Comparison of ENCODE assay signal across 1 cellular context in the genomic region with DNA sequence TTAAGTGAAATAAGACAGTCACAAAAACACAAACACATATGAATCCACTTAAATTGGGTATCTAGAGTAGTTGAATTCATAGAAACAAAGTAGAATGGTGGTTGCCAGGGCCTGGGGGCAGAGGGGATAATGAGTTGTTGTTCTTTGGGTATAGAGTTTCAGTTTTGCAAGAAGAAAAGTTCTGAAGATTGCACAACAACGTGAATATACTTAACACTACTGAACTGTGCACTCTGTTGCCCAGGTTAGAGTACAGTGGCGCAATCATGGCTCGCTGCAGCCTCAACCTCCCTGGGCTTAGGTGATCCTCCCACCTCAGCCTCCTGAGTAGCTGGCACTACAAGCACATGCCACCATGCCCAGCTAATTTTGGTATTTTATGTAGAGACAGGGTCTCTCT.
A peak's percentile ranks its signal among the peaks of the same experiment; 100 is the strongest.
TF ChIP-seq lines count a peak whose summit lies in the region.

No MANE protein-coding gene starts in this region.

TF ChIP-seq in HepG2, 621 proteins besides CTCF, POLR2A, EP300 and RAD21 (continued from another document and continues in another):
- TF ChIP-seq, protein P1, sequence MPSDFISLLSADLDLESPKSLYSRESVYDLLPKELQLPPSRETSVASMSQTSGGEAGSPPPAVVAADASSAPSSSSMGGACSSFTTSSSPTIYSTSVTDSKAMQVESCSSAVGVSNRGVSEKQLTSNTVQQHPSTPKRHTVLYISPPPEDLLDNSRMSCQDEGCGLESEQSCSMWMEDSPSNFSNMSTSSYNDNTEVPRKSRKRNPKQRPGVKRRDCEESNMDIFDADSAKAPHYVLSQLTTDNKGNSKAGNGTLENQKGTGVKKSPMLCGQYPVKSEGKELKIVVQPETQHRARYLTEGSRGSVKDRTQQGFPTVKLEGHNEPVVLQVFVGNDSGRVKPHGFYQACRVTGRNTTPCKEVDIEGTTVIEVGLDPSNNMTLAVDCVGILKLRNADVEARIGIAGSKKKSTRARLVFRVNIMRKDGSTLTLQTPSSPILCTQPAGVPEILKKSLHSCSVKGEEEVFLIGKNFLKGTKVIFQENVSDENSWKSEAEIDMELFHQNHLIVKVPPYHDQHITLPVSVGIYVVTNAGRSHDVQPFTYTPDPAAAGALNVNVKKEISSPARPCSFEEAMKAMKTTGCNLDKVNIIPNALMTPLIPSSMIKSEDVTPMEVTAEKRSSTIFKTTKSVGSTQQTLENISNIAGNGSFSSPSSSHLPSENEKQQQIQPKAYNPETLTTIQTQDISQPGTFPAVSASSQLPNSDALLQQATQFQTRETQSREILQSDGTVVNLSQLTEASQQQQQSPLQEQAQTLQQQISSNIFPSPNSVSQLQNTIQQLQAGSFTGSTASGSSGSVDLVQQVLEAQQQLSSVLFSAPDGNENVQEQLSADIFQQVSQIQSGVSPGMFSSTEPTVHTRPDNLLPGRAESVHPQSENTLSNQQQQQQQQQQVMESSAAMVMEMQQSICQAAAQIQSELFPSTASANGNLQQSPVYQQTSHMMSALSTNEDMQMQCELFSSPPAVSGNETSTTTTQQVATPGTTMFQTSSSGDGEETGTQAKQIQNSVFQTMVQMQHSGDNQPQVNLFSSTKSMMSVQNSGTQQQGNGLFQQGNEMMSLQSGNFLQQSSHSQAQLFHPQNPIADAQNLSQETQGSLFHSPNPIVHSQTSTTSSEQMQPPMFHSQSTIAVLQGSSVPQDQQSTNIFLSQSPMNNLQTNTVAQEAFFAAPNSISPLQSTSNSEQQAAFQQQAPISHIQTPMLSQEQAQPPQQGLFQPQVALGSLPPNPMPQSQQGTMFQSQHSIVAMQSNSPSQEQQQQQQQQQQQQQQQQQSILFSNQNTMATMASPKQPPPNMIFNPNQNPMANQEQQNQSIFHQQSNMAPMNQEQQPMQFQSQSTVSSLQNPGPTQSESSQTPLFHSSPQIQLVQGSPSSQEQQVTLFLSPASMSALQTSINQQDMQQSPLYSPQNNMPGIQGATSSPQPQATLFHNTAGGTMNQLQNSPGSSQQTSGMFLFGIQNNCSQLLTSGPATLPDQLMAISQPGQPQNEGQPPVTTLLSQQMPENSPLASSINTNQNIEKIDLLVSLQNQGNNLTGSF (CRISPR knock-in tag; IDR thresholded peaks at IDR 0.05): no peak
- TF ChIP-seq MAZ (IDR thresholded peaks at IDR 0.05; ENCODE audit: borderline replicate concordance, low read depth, low read length): no peak
- TF ChIP-seq MAZ (CRISPR knock-in tag; IDR thresholded peaks at IDR 0.05; ENCODE audit: low read depth): no peak
- TF ChIP-seq TRIM24 (CRISPR knock-in tag; IDR thresholded peaks at IDR 0.05): peak; percentile 92
- 0 out of 2 replicates have a peak, but pooled peaks have one; percentile 52 for TF ChIP-seq RNF2 (conservative IDR thresholded peaks at IDR 0.05; ENCODE audit: low read depth)
- no peak for TF ChIP-seq NFKB2 (CRISPR knock-in tag; IDR thresholded peaks at IDR 0.05; ENCODE audit: borderline replicate concordance)
- TF ChIP-seq HOXA3 (CRISPR knock-in tag; IDR thresholded peaks at IDR 0.05): peak; percentile 88
- TF ChIP-seq RFX5 (IDR thresholded peaks at IDR 0.05; ENCODE audit: low read depth, low read length): no peak
- peak; percentile 67 for TF ChIP-seq ZNF629 (CRISPR knock-in tag; conservative IDR thresholded peaks at IDR 0.05)
- TF ChIP-seq MEIS2 (CRISPR knock-in tag; IDR thresholded peaks at IDR 0.05): no peak
- TF ChIP-seq SKI (IDR thresholded peaks at IDR 0.05; ENCODE audit: partially characterized antibody): peak; percentile 44
- TF ChIP-seq ELF4 (CRISPR knock-in tag; IDR thresholded peaks at IDR 0.05; ENCODE audit: borderline replicate concordance): no peak
- no peak for TF ChIP-seq NFE2 (CRISPR knock-in tag; IDR thresholded peaks at IDR 0.05)
- peak; percentile 65 for TF ChIP-seq SAP130 (CRISPR knock-in tag; IDR thresholded peaks at IDR 0.05; ENCODE audit: low read depth)
- TF ChIP-seq KDM5A (IDR thresholded peaks at IDR 0.05; ENCODE audit: borderline replicate concordance, low read length): no peak
- TF ChIP-seq ZSCAN31 (CRISPR knock-in tag; IDR thresholded peaks at IDR 0.05; ENCODE audit: low read depth): no peak
- no peak for TF ChIP-seq ZNF773 (CRISPR knock-in tag; IDR thresholded peaks at IDR 0.05; ENCODE audit: borderline replicate concordance)
- TF ChIP-seq CEBPB (IDR thresholded peaks at IDR 0.05; ENCODE audit: borderline replicate concordance, low read depth, low read length): peak; percentile 99
- TF ChIP-seq PAF1 (CRISPR knock-in tag; IDR thresholded peaks at IDR 0.05): no peak
- no peak for TF ChIP-seq ZNF546 (CRISPR knock-in tag; conservative IDR thresholded peaks at IDR 0.05)
- peak; percentile 71; the same call in 1 of the 2 replicates for TF ChIP-seq ZKSCAN8 (CRISPR knock-in tag; IDR thresholded peaks at IDR 0.05; ENCODE audit: borderline replicate concordance)
- TF ChIP-seq SRSF1 (optimal IDR thresholded peaks at IDR 0.05; ENCODE audit: low read depth, low read length): no peak
- TF ChIP-seq, protein P2, sequence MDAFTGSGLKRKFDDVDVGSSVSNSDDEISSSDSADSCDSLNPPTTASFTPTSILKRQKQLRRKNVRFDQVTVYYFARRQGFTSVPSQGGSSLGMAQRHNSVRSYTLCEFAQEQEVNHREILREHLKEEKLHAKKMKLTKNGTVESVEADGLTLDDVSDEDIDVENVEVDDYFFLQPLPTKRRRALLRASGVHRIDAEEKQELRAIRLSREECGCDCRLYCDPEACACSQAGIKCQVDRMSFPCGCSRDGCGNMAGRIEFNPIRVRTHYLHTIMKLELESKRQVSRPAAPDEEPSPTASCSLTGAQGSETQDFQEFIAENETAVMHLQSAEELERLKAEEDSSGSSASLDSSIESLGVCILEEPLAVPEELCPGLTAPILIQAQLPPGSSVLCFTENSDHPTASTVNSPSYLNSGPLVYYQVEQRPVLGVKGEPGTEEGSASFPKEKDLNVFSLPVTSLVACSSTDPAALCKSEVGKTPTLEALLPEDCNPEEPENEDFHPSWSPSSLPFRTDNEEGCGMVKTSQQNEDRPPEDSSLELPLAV (CRISPR knock-in tag; conservative IDR thresholded peaks at IDR 0.05; ENCODE audit: low read depth): no peak
- TF ChIP-seq SMC3 (IDR thresholded peaks at IDR 0.05; ENCODE audit: low read length): peak; percentile 49; the same call in 1 of the 2 replicates
- no peak for TF ChIP-seq ATRX (CRISPR knock-in tag; IDR thresholded peaks at IDR 0.05; ENCODE audit: borderline replicate concordance)
- TF ChIP-seq ZNF558 (CRISPR knock-in tag; IDR thresholded peaks at IDR 0.05; ENCODE audit: borderline replicate concordance): no peak
- TF ChIP-seq ZNF800 (CRISPR knock-in tag; IDR thresholded peaks at IDR 0.05): no peak; the same call in 1 of the 2 replicates
- TF ChIP-seq CBFB (CRISPR knock-in tag; IDR thresholded peaks at IDR 0.05): 0 out of 2 replicates have a peak, but pooled peaks have one; percentile 21
- peak; percentile 82 for TF ChIP-seq MED1 (CRISPR knock-in tag; IDR thresholded peaks at IDR 0.05)
- peak; percentile 71; the same call in 1 of the 2 replicates for TF ChIP-seq SOX13 (IDR thresholded peaks at IDR 0.05)
- peak in 1 of 2 experiments; percentile 90; a peak in 2 of 4 replicates for TF ChIP-seq SOX13 (CRISPR knock-in tag; conservative IDR thresholded peaks at IDR 0.05 in 1 of 2, IDR thresholded peaks at IDR 0.05 in 1 of 2)
- TF ChIP-seq CHD4 (IDR thresholded peaks at IDR 0.05; ENCODE audit: borderline replicate concordance, low read length): peak; percentile 51; the same call in 1 of the 2 replicates
- TF ChIP-seq, protein P3, sequence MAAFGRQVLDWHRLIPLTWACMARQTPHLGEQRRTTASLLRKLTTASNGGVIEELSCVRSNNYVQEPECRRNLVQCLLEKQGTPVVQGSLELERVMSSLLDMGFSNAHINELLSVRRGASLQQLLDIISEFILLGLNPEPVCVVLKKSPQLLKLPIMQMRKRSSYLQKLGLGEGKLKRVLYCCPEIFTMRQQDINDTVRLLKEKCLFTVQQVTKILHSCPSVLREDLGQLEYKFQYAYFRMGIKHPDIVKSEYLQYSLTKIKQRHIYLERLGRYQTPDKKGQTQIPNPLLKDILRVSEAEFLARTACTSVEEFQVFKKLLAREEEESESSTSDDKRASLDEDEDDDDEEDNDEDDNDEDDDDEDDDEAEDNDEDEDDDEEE (CRISPR knock-in tag; IDR thresholded peaks at IDR 0.05): no peak
- TF ChIP-seq ZNF891 (CRISPR knock-in tag; IDR thresholded peaks at IDR 0.05): no peak
- TF ChIP-seq, protein P4, sequence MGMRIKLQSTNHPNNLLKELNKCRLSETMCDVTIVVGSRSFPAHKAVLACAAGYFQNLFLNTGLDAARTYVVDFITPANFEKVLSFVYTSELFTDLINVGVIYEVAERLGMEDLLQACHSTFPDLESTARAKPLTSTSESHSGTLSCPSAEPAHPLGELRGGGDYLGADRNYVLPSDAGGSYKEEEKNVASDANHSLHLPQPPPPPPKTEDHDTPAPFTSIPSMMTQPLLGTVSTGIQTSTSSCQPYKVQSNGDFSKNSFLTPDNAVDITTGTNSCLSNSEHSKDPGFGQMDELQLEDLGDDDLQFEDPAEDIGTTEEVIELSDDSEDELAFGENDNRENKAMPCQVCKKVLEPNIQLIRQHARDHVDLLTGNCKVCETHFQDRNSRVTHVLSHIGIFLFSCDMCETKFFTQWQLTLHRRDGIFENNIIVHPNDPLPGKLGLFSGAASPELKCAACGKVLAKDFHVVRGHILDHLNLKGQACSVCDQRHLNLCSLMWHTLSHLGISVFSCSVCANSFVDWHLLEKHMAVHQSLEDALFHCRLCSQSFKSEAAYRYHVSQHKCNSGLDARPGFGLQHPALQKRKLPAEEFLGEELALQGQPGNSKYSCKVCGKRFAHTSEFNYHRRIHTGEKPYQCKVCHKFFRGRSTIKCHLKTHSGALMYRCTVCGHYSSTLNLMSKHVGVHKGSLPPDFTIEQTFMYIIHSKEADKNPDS (CRISPR knock-in tag; IDR thresholded peaks at IDR 0.05): peak; percentile 73; the same call in 1 of the 2 replicates
- no peak for TF ChIP-seq HOXA7 (CRISPR knock-in tag; IDR thresholded peaks at IDR 0.05)
- no peak for TF ChIP-seq SP2 (CRISPR knock-in tag; IDR thresholded peaks at IDR 0.05)
- TF ChIP-seq ZNF704 (CRISPR knock-in tag; IDR thresholded peaks at IDR 0.05; ENCODE audit: borderline replicate concordance): no peak
- no peak for TF ChIP-seq NFIC (IDR thresholded peaks at IDR 0.05; ENCODE audit: low read length)
- peak in 1 of 2 experiments; percentile 52; a peak in 1 of 4 replicates for TF ChIP-seq KLF16 (CRISPR knock-in tag; IDR thresholded peaks at IDR 0.05)
- peak; percentile 47; the same call in 1 of the 2 replicates for TF ChIP-seq KDM6A (CRISPR knock-in tag; IDR thresholded peaks at IDR 0.05; ENCODE audit: low read depth)
- no peak for TF ChIP-seq EEA1 (CRISPR knock-in tag; IDR thresholded peaks at IDR 0.05; ENCODE audit: borderline replicate concordance)
- TF ChIP-seq, protein P5, sequence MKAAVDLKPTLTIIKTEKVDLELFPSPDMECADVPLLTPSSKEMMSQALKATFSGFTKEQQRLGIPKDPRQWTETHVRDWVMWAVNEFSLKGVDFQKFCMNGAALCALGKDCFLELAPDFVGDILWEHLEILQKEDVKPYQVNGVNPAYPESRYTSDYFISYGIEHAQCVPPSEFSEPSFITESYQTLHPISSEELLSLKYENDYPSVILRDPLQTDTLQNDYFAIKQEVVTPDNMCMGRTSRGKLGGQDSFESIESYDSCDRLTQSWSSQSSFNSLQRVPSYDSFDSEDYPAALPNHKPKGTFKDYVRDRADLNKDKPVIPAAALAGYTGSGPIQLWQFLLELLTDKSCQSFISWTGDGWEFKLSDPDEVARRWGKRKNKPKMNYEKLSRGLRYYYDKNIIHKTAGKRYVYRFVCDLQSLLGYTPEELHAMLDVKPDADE (CRISPR knock-in tag; IDR thresholded peaks at IDR 0.05): no peak
- no peak for TF ChIP-seq SMYD3 (CRISPR knock-in tag; IDR thresholded peaks at IDR 0.05)
- no peak for TF ChIP-seq MZF1 (CRISPR knock-in tag; IDR thresholded peaks at IDR 0.05; ENCODE audit: borderline replicate concordance)
- TF ChIP-seq KDM2A (CRISPR knock-in tag; IDR thresholded peaks at IDR 0.05; ENCODE audit: borderline replicate concordance, low read depth): peak; percentile 42; the same call in 1 of the 2 replicates
- no peak for TF ChIP-seq ZKSCAN1 (IDR thresholded peaks at IDR 0.05; ENCODE audit: low read length)
- no peak for TF ChIP-seq MYC (CRISPR knock-in tag; IDR thresholded peaks at IDR 0.05; ENCODE audit: borderline replicate concordance)
- TF ChIP-seq ZNF143 (CRISPR knock-in tag; IDR thresholded peaks at IDR 0.05): no peak
- no peak for TF ChIP-seq ZBTB3 (CRISPR knock-in tag; IDR thresholded peaks at IDR 0.05; ENCODE audit: borderline replicate concordance, low read depth)
- TF ChIP-seq PITX1 (CRISPR knock-in tag; IDR thresholded peaks at IDR 0.05): peak; percentile 89
- TF ChIP-seq ZNF225 (CRISPR knock-in tag; IDR thresholded peaks at IDR 0.05): no peak
